Comparison of ENCODE assay signal across 1 cellular context in the genomic region with DNA sequence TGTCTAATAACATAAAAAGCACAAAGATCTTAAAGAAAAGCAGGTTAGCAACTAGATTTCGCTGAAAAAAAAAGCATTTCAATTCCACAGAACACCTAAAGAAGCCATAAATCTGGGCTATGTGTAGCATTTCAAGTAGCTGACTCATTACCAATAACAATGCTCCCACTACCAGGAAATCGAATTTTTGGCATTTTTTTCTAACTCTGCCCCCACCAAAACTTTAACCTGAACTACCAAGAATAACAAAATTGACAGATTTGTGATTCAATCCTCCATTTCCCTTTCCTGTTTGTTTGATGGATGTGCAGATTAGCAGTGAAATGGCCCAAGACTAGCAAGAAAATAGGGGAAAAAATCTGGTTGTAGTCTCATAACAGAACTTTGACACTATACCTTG.
TF ChIP-seq lines count a peak whose summit lies in the region.

No MANE protein-coding gene starts in this region.

TF ChIP-seq in H1, 55 proteins besides CTCF, POLR2A, EP300 and RAD21 (continued from another document):
- TF ChIP-seq, protein P1, sequence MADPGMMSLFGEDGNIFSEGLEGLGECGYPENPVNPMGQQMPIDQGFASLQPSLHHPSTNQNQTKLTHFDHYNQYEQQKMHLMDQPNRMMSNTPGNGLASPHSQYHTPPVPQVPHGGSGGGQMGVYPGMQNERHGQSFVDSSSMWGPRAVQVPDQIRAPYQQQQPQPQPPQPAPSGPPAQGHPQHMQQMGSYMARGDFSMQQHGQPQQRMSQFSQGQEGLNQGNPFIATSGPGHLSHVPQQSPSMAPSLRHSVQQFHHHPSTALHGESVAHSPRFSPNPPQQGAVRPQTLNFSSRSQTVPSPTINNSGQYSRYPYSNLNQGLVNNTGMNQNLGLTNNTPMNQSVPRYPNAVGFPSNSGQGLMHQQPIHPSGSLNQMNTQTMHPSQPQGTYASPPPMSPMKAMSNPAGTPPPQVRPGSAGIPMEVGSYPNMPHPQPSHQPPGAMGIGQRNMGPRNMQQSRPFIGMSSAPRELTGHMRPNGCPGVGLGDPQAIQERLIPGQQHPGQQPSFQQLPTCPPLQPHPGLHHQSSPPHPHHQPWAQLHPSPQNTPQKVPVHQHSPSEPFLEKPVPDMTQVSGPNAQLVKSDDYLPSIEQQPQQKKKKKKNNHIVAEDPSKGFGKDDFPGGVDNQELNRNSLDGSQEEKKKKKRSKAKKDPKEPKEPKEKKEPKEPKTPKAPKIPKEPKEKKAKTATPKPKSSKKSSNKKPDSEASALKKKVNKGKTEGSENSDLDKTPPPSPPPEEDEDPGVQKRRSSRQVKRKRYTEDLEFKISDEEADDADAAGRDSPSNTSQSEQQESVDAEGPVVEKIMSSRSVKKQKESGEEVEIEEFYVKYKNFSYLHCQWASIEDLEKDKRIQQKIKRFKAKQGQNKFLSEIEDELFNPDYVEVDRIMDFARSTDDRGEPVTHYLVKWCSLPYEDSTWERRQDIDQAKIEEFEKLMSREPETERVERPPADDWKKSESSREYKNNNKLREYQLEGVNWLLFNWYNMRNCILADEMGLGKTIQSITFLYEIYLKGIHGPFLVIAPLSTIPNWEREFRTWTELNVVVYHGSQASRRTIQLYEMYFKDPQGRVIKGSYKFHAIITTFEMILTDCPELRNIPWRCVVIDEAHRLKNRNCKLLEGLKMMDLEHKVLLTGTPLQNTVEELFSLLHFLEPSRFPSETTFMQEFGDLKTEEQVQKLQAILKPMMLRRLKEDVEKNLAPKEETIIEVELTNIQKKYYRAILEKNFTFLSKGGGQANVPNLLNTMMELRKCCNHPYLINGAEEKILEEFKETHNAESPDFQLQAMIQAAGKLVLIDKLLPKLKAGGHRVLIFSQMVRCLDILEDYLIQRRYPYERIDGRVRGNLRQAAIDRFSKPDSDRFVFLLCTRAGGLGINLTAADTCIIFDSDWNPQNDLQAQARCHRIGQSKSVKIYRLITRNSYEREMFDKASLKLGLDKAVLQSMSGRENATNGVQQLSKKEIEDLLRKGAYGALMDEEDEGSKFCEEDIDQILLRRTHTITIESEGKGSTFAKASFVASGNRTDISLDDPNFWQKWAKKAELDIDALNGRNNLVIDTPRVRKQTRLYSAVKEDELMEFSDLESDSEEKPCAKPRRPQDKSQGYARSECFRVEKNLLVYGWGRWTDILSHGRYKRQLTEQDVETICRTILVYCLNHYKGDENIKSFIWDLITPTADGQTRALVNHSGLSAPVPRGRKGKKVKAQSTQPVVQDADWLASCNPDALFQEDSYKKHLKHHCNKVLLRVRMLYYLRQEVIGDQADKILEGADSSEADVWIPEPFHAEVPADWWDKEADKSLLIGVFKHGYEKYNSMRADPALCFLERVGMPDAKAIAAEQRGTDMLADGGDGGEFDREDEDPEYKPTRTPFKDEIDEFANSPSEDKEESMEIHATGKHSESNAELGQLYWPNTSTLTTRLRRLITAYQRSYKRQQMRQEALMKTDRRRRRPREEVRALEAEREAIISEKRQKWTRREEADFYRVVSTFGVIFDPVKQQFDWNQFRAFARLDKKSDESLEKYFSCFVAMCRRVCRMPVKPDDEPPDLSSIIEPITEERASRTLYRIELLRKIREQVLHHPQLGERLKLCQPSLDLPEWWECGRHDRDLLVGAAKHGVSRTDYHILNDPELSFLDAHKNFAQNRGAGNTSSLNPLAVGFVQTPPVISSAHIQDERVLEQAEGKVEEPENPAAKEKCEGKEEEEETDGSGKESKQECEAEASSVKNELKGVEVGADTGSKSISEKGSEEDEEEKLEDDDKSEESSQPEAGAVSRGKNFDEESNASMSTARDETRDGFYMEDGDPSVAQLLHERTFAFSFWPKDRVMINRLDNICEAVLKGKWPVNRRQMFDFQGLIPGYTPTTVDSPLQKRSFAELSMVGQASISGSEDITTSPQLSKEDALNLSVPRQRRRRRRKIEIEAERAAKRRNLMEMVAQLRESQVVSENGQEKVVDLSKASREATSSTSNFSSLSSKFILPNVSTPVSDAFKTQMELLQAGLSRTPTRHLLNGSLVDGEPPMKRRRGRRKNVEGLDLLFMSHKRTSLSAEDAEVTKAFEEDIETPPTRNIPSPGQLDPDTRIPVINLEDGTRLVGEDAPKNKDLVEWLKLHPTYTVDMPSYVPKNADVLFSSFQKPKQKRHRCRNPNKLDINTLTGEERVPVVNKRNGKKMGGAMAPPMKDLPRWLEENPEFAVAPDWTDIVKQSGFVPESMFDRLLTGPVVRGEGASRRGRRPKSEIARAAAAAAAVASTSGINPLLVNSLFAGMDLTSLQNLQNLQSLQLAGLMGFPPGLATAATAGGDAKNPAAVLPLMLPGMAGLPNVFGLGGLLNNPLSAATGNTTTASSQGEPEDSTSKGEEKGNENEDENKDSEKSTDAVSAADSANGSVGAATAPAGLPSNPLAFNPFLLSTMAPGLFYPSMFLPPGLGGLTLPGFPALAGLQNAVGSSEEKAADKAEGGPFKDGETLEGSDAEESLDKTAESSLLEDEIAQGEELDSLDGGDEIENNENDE (IDR thresholded peaks at IDR 0.05; ENCODE audit: insufficient replicate concordance, low read length) = no peak
- TF ChIP-seq GTF2F1 (IDR thresholded peaks at IDR 0.05; ENCODE audit: borderline replicate concordance, low read depth, low read length) = no peak
